In the genomic region with DNA sequence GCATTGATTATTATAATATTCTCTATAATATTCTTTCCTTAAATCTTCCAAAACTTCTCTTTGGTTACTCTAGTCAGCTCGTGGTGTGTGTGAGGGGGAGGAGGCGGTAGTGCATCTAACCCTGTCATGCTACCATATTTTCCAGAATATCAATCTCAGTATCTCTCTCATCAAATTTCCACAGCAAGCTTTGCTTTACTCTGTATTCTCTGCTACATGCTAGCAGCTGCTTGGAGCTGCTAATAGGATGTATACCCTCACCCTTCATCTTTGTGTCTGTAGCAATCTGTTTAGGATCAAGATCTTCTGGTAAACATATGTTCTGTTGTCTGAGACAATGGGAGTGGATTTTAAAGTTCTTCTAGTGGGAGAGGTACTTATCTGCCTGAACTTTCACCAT, we compare ENCODE assay signal across 2 cellular contexts.
TF ChIP-seq lines count a peak whose summit lies in the region.

No MANE protein-coding gene starts in this region.

TF ChIP-seq in SK-N-SH, 30 proteins besides CTCF, POLR2A, EP300 and RAD21 (continued from another document):
- TF ChIP-seq, protein P1, sequence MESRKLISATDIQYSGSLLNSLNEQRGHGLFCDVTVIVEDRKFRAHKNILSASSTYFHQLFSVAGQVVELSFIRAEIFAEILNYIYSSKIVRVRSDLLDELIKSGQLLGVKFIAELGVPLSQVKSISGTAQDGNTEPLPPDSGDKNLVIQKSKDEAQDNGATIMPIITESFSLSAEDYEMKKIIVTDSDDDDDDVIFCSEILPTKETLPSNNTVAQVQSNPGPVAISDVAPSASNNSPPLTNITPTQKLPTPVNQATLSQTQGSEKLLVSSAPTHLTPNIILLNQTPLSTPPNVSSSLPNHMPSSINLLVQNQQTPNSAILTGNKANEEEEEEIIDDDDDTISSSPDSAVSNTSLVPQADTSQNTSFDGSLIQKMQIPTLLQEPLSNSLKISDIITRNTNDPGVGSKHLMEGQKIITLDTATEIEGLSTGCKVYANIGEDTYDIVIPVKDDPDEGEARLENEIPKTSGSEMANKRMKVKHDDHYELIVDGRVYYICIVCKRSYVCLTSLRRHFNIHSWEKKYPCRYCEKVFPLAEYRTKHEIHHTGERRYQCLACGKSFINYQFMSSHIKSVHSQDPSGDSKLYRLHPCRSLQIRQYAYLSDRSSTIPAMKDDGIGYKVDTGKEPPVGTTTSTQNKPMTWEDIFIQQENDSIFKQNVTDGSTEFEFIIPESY (IDR thresholded peaks at IDR 0.05; ENCODE audit: borderline replicate concordance, low read depth): no peak
- TF ChIP-seq MEF2A (IDR thresholded peaks at IDR 0.05; ENCODE audit: borderline replicate concordance, low read depth): no peak
- TF ChIP-seq JUND (IDR thresholded peaks at IDR 0.05): no peak
- TF ChIP-seq SMC3 (IDR thresholded peaks at IDR 0.05; ENCODE audit: low read depth, low read length): no peak
- TF ChIP-seq, protein P2, sequence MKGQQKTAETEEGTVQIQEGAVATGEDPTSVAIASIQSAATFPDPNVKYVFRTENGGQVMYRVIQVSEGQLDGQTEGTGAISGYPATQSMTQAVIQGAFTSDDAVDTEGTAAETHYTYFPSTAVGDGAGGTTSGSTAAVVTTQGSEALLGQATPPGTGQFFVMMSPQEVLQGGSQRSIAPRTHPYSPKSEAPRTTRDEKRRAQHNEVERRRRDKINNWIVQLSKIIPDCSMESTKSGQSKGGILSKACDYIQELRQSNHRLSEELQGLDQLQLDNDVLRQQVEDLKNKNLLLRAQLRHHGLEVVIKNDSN (IDR thresholded peaks at IDR 0.05; ENCODE audit: borderline replicate concordance, low read depth): no peak
- TF ChIP-seq, protein P3, sequence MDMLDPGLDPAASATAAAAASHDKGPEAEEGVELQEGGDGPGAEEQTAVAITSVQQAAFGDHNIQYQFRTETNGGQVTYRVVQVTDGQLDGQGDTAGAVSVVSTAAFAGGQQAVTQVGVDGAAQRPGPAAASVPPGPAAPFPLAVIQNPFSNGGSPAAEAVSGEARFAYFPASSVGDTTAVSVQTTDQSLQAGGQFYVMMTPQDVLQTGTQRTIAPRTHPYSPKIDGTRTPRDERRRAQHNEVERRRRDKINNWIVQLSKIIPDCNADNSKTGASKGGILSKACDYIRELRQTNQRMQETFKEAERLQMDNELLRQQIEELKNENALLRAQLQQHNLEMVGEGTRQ (IDR thresholded peaks at IDR 0.05; ENCODE audit: borderline replicate concordance, low read depth, low read length): no peak
TF ChIP-seq in SK-N-SH: peak in this region for 0.

TF ChIP-seq in SK-N-SH treated with all-trans-retinoic acid at 6 μM for 48 hours, 23 proteins besides CTCF, POLR2A, EP300 and RAD21 (continued from another document):
- TF ChIP-seq ZFP30 (CRISPR knock-in tag; IDR thresholded peaks at IDR 0.05) (no peak), ZNF70 (CRISPR knock-in tag; IDR thresholded peaks at IDR 0.05) (no peak), ZNF565 (CRISPR knock-in tag; conservative IDR thresholded peaks at IDR 0.05; ENCODE audit: low read depth) (no peak)
- TF ChIP-seq, protein P4, sequence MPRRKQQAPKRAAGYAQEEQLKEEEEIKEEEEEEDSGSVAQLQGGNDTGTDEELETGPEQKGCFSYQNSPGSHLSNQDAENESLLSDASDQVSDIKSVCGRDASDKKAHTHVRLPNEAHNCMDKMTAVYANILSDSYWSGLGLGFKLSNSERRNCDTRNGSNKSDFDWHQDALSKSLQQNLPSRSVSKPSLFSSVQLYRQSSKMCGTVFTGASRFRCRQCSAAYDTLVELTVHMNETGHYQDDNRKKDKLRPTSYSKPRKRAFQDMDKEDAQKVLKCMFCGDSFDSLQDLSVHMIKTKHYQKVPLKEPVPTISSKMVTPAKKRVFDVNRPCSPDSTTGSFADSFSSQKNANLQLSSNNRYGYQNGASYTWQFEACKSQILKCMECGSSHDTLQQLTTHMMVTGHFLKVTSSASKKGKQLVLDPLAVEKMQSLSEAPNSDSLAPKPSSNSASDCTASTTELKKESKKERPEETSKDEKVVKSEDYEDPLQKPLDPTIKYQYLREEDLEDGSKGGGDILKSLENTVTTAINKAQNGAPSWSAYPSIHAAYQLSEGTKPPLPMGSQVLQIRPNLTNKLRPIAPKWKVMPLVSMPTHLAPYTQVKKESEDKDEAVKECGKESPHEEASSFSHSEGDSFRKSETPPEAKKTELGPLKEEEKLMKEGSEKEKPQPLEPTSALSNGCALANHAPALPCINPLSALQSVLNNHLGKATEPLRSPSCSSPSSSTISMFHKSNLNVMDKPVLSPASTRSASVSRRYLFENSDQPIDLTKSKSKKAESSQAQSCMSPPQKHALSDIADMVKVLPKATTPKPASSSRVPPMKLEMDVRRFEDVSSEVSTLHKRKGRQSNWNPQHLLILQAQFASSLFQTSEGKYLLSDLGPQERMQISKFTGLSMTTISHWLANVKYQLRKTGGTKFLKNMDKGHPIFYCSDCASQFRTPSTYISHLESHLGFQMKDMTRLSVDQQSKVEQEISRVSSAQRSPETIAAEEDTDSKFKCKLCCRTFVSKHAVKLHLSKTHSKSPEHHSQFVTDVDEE (CRISPR knock-in tag; IDR thresholded peaks at IDR 0.05): no peak
- TF ChIP-seq, protein P5, sequence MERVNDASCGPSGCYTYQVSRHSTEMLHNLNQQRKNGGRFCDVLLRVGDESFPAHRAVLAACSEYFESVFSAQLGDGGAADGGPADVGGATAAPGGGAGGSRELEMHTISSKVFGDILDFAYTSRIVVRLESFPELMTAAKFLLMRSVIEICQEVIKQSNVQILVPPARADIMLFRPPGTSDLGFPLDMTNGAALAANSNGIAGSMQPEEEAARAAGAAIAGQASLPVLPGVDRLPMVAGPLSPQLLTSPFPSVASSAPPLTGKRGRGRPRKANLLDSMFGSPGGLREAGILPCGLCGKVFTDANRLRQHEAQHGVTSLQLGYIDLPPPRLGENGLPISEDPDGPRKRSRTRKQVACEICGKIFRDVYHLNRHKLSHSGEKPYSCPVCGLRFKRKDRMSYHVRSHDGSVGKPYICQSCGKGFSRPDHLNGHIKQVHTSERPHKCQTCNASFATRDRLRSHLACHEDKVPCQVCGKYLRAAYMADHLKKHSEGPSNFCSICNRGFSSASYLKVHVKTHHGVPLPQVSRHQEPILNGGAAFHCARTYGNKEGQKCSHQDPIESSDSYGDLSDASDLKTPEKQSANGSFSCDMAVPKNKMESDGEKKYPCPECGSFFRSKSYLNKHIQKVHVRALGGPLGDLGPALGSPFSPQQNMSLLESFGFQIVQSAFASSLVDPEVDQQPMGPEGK (CRISPR knock-in tag; IDR thresholded peaks at IDR 0.05; ENCODE audit: borderline replicate concordance): no peak
TF ChIP-seq in SK-N-SH treated with all-trans-retinoic acid at 6 μM for 48 hours: peak in this region for 0.
